In the genomic region with DNA sequence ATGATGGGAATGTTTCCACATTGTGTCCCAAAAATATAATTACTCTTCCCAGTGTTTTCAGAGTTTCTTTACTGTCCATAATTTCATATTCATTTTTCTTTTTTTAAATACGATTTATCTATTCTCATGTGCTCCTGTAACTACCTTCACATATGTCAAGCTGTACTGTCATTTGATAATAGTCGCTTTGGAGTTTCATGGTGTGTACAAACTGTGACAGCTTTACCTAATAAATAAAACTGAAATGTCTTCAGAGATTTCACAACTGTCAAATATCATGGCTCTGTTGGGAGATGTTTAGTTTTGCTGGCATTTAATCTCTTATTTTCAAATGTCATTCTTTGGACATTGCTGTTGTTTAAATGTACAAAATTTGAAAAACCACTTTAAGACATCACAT, we compare ENCODE assay signal across 8 cellular contexts.
"Had no signal": no experiment of that assay in that cellular context is flagged by ENCODE, and none has a peak within 500 bp of the region (broad histone marks: within the 10 kb centered on the region; RNA-seq: fewer than 3 reads in every experiment).

No MANE protein-coding gene starts in this region.

- H3K9me3 ChIP-seq: HAP-1 had no signal

- H2AFZ ChIP-seq: GM23248, GM23338 had no signal

- H3K9ac ChIP-seq: GM23248 had no signal

- H3K27ac ChIP-seq: GM23248 had no signal

- DNase-seq: GM23248, GOT3, H7, H9, HCEC 1CT, HFFc6 had no signal

- H3K36me3 ChIP-seq: HAP-1 had no signal

- H3K4me3 ChIP-seq: GM23248, GM23338, HAP-1 had no signal

- H3K4me2 ChIP-seq: GM23338 had no signal
